Comparison of ENCODE assay signal across 9 cellular contexts in the genomic region with DNA sequence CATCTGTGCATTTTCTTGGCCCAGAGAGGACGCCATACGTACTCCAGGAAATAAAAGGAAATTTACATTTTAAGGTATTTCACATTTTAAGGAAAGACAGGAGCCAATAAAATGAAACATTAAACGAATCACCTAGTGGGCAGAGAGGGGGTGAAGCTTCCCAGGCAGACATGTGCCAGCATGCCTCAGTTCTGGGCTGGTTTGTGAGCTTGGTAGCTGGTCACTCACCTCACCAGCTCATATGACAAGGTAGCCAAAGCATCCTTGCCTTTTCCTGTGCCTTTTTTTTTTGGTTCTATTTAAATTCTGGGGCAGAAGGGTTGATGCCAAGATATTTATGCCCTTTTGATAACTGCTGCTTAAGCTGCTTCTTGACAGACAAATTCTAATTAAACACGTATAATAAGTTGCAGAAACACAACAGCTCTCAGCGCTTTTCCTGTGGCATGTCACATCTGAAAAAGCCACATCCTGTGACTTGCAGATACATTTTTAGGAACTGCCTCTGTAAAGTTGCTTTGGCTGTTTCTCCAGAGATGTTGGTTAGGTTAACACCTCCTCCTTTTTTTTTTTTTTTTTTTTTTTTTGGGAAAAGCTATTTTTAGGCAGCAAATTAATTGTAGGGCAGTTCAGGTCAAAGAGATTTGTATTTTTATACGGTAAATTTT.
A peak's percentile ranks its signal among the peaks of the same experiment; 100 is the strongest.
DNase-seq lines count a peak whose midpoint lies in the region; ATAC-seq lines count a peak whose summit lies in the region.
"Had no signal": no experiment of that assay in that cellular context is flagged by ENCODE, and none has a peak within 500 bp of the region (broad histone marks: within the 10 kb centered on the region; RNA-seq: fewer than 3 reads in every experiment).

No MANE protein-coding gene starts in this region.

- H3K4me1 Mint-ChIP-seq in T-cell: peaks cover 38 to 56% (median 42%) of the 10 kb centered on the region in 3 donors

- no peaks in the 10 kb centered on the region for H3K9me3 Mint-ChIP-seq in T-cell

- ATAC-seq in HG03432 (IDR thresholded peaks at IDR 0.05; ENCODE audit: unreplicated experiment): peak; percentile 49
- peak; percentile 50 to 76 (median 75) for ATAC-seq in T-cell (replicated peaks in 1 of 4)

- H3K27me3 Mint-ChIP-seq in T-cell: peaks cover 0 to 5% of the 10 kb centered on the region in 2 donors

- peak; percentile 21 for DNase-seq in stimulated activated CD8-positive, alpha-beta memory T cell treated with anti-CD3 and anti-CD28 coated beads, Interleukin-12 subunit alpha, Interleukin-12 subunit beta, amount 100 ng/mL, for 1 hour (ENCODE audit: low read depth)
- no peak for DNase-seq in stimulated activated CD8-positive, alpha-beta memory T cell treated with anti-CD3 and anti-CD28 coated beads, Interleukin-4, amount 100 ng/mL, for 48 hours
- DNase-seq in T-cell (peak in 21 of 34 experiments; percentile 2 to 38 (median 10)), AG20443 (ENCODE audit: low spot score) (no peak), NCI-H82 treated with DMSO at 0.1 percent for 48 hours (lab: John Stamatoyannopoulos, UW; ENCODE audit: unreplicated experiment) (no peak), midbrain (lab: John Stamatoyannopoulos, UW) (no peak), NCI-H1092 (lab: John Stamatoyannopoulos, UW) (no peak)
- DNase-seq: retina had no signal

- peak overlapping the region; percentile 28 to 62 (median 35) for H3K4me3 Mint-ChIP-seq in T-cell

- no peaks in the 10 kb centered on the region for H3K36me3 Mint-ChIP-seq in T-cell

- peak overlapping the region; percentile 74 to 91 for H3K27ac Mint-ChIP-seq in T-cell

- POLR2A ChIA-PET in T-cell (lab: Charles Lee): interaction anchor here in 1 of 2 donors (0.6 kb wide), 2 partner anchors 27 to 53 kb away, joined by 3 to 5 read pairs; no protein-coding TSS in a partner anchor

- CTCF ChIA-PET in T-cell (lab: Charles Lee): no interaction called here

Comparison
In these comparisons a context has a peak if more than half of its experiments do, and no peak if none do; other contexts are left out.
1. DNase-seq: peak in stimulated activated CD8-positive, alpha-beta memory T cell treated with anti-CD3 and anti-CD28 coated beads, Interleukin-12 subunit alpha, Interleukin-12 subunit beta, amount 100 ng/mL, for 1 hour (single experiment) and T-cell (21 of 34); none in stimulated activated CD8-positive, alpha-beta memory T cell treated with anti-CD3 and anti-CD28 coated beads, Interleukin-4, amount 100 ng/mL, for 48 hours (single experiment), AG20443 (single experiment), NCI-H82 treated with DMSO at 0.1 percent for 48 hours (single experiment), midbrain (single experiment) and NCI-H1092 (single experiment).